Comparison of ENCODE assay signal across 14 cellular contexts in the genomic region with DNA sequence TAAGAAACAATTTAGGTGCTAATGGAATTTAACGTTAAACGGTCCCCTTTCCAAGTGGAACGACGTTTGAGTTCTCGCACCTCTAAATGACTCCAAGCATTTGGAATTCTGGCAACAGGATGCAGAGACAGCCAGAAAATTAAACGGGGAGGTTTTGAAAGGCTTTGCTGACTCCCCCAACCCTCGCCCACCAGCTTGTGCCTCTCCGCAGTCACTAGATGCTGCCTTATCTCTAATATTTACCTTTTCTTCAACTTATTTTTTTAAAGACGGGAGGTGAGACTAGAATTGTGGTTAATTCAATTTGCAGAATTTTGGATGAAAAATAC. TPM values are rescaled to one million over a fixed set of nuclear protein-coding genes. Genes with fewer than 3 reads are reported as not detected.
DNase-seq lines count a peak whose midpoint lies in the region; ATAC-seq and TF ChIP-seq lines count a peak whose summit lies in the region.
"Had no signal": no experiment of that assay in that cellular context is flagged by ENCODE, and none has a peak within 500 bp of the region (broad histone marks: within the 10 kb centered on the region; RNA-seq: fewer than 3 reads in every experiment).

No MANE protein-coding gene starts in this region.

- peak overlapping the region; percentile 42 for H3K4me3 Mint-ChIP-seq in stimulated activated naive CD8-positive, alpha-beta T cell treated with anti-CD3 and anti-CD28 coated beads, Interleukin-15, Interleukin-2, amounts not matched to agents 100 ng/mL and 50 ng/mL, for 24 hours
- H3K4me3 Mint-ChIP-seq in stimulated activated naive CD8-positive, alpha-beta T cell treated with anti-CD3 and anti-CD28 coated beads, Interleukin-15, amount 100 ng/mL, for 72 hours, result no peak overlapping the region
- H3K4me3 Mint-ChIP-seq in WTC11, result peak overlapping the region; percentile 94
- H3K4me3 Mint-ChIP-seq in CD8-positive, alpha-beta T cell, result no peak overlapping the region

- POLR2A ChIA-PET in WTC11 (lab: Charles Lee), result interaction anchor here (7.1 kb wide), 1 partner anchor 13 kb away, joined by 67 read pairs; a partner anchor contains a TSS
- POLR2A ChIA-PET in CD8-positive, alpha-beta T cell (lab: Charles Lee), result interaction anchor here (1.2 to 1.6 kb wide), 2 partner anchors 12 to 15 kb away, joined by 3 to 4 read pairs; no protein-coding TSS in a partner anchor

- TF ChIP-seq POLR2A in GM18505 (IDR thresholded peaks at IDR 0.05; ENCODE audit: borderline replicate concordance, extremely low read depth, insufficient read depth, insufficient read length), result no peak

- no peaks in the 10 kb centered on the region for H3K9me3 Mint-ChIP-seq in stimulated activated naive CD8-positive, alpha-beta T cell treated with anti-CD3 and anti-CD28 coated beads, Interleukin-15, Interleukin-2, amounts not matched to agents 100 ng/mL and 50 ng/mL, for 24 hours
- H3K9me3 Mint-ChIP-seq in stimulated activated naive CD8-positive, alpha-beta T cell treated with anti-CD3 and anti-CD28 coated beads, Interleukin-15, amount 100 ng/mL, for 72 hours, result no peaks in the 10 kb centered on the region
- no peaks in the 10 kb centered on the region for H3K9me3 Mint-ChIP-seq in WTC11
- peaks cover 7% of the 10 kb centered on the region for H3K9me3 Mint-ChIP-seq in CD8-positive, alpha-beta T cell

- no peak overlapping the region for H3K27ac ChIP-seq in CD8-positive, alpha-beta T cell (ENCODE audit: low read depth, low read length)
- H3K27ac ChIP-seq: BLaER1 treated with 17β-estradiol and CSF1 and Interleukin-3, amounts not matched to agents 10 nM and 100 nM; Peyer's patch had no signal

- DNase-seq in stimulated activated naive CD8-positive, alpha-beta T cell treated with anti-CD3 and anti-CD28 coated beads, Interleukin-15, amount 100 ng/mL, for 72 hours, result no peak
- DNase-seq in WTC11 (ENCODE audit: low spot score), result no peak
- DNase-seq in NCI-H1048 (lab: John Stamatoyannopoulos, UW), result no peak
- no peak for DNase-seq in NK-92 (lab: John Stamatoyannopoulos, UW; ENCODE audit: unreplicated experiment)
- DNase-seq in CD8-positive, alpha-beta T cell, result no peak
- DNase-seq: activated CD4-positive, CD25-positive, alpha-beta regulatory T cell treated with anti-CD3 and anti-CD28 coated beads, Interleukin-2, amount 50 U/mL, for 72 hours; occipital lobe; Peyer's patch; stimulated activated CD4-positive, alpha-beta T cell treated with anti-CD3 and anti-CD28 coated beads, Interleukin-1b, Interleukin-23, amount 100 ng/mL, for 48 hours had no signal

- peaks cover 70% of the 10 kb centered on the region for H3K27me3 ChIP-seq in CD8-positive, alpha-beta T cell (ENCODE audit: insufficient read depth, low read length)

- H3K4me1 ChIP-seq in CD8-positive, alpha-beta T cell (ENCODE audit: insufficient read depth, low read length), result peaks cover 16% of the 10 kb centered on the region

- peaks cover 24% of the 10 kb centered on the region for H3K4me1 Mint-ChIP-seq in stimulated activated naive CD8-positive, alpha-beta T cell treated with anti-CD3 and anti-CD28 coated beads, Interleukin-15, Interleukin-2, amounts not matched to agents 100 ng/mL and 50 ng/mL, for 24 hours (ENCODE audit: low read depth)
- peaks cover 59% of the 10 kb centered on the region for H3K4me1 Mint-ChIP-seq in stimulated activated naive CD8-positive, alpha-beta T cell treated with anti-CD3 and anti-CD28 coated beads, Interleukin-15, amount 100 ng/mL, for 72 hours
- H3K4me1 Mint-ChIP-seq in WTC11, result peaks cover 33% of the 10 kb centered on the region
- H3K4me1 Mint-ChIP-seq in CD8-positive, alpha-beta T cell (ENCODE audit: low read depth), result peaks cover 19% of the 10 kb centered on the region

- ATAC-seq in stimulated activated naive CD8-positive, alpha-beta T cell treated with anti-CD3 and anti-CD28 coated beads, Interleukin-15, amount 100 ng/mL, for 72 hours, result no peak
- ATAC-seq in WTC11 (no peak), GM18505 (IDR thresholded peaks at IDR 0.05; ENCODE audit: unreplicated experiment) (no peak)
- ATAC-seq in CD8-positive, alpha-beta T cell, result no peak

- H3K27me3 Mint-ChIP-seq in stimulated activated naive CD8-positive, alpha-beta T cell treated with anti-CD3 and anti-CD28 coated beads, Interleukin-15, Interleukin-2, amounts not matched to agents 100 ng/mL and 50 ng/mL, for 24 hours, result peaks cover 61% of the 10 kb centered on the region
- H3K27me3 Mint-ChIP-seq in stimulated activated naive CD8-positive, alpha-beta T cell treated with anti-CD3 and anti-CD28 coated beads, Interleukin-15, amount 100 ng/mL, for 72 hours, result peaks cover 77% of the 10 kb centered on the region
- peaks cover 26% of the 10 kb centered on the region for H3K27me3 Mint-ChIP-seq in WTC11 (ENCODE audit: low read depth)
- H3K27me3 Mint-ChIP-seq in CD8-positive, alpha-beta T cell (ENCODE audit: low read depth), result peaks cover 57% of the 10 kb centered on the region

- peaks cover 9% of the 10 kb centered on the region for H3K36me3 Mint-ChIP-seq in stimulated activated naive CD8-positive, alpha-beta T cell treated with anti-CD3 and anti-CD28 coated beads, Interleukin-15, Interleukin-2, amounts not matched to agents 100 ng/mL and 50 ng/mL, for 24 hours (ENCODE audit: low read depth)
- H3K36me3 Mint-ChIP-seq in WTC11, result peaks cover 40% of the 10 kb centered on the region
- no peaks in the 10 kb centered on the region for H3K36me3 Mint-ChIP-seq in CD8-positive, alpha-beta T cell

- peak overlapping the region; percentile 75 for H3K27ac Mint-ChIP-seq in stimulated activated naive CD8-positive, alpha-beta T cell treated with anti-CD3 and anti-CD28 coated beads, Interleukin-15, Interleukin-2, amounts not matched to agents 100 ng/mL and 50 ng/mL, for 24 hours
- H3K27ac Mint-ChIP-seq in stimulated activated naive CD8-positive, alpha-beta T cell treated with anti-CD3 and anti-CD28 coated beads, Interleukin-15, amount 100 ng/mL, for 72 hours, result no peak overlapping the region
- peak overlapping the region; percentile 92 for H3K27ac Mint-ChIP-seq in WTC11
- no peak overlapping the region for H3K27ac Mint-ChIP-seq in CD8-positive, alpha-beta T cell

- H3K9me3 ChIP-seq in CD8-positive, alpha-beta T cell (ENCODE audit: low read length), result no peaks in the 10 kb centered on the region

- intact Hi-C loops in CD8-positive, alpha-beta T cell (cut with DNase I, micrococcal nuclease), result loop anchor here (1.0 to 5.0 kb wide), 2 partner anchors 12 to 377 kb away; a partner anchor contains a TSS

- TF ChIP-seq CTCF in WTC11 (IDR thresholded peaks at IDR 0.05), result no peak
- TF ChIP-seq CTCF in CD8-positive, alpha-beta T cell (IDR thresholded peaks at IDR 0.05), result no peak

- CTCF ChIA-PET in WTC11 (lab: Charles Lee), result interaction anchor here (1.2 to 1.6 kb wide), 3 partner anchors 23 to 589 kb away, joined by 3 to 4 read pairs (median 3); no protein-coding TSS in a partner anchor
- CTCF ChIA-PET in CD8-positive, alpha-beta T cell (lab: Charles Lee), result interaction anchor here (0.8 to 1.1 kb wide), 2 partner anchors 10 to 60 kb away, joined by 3 read pairs; no protein-coding TSS in a partner anchor

- H3K4me3 ChIP-seq in iPS-11a (ENCODE audit: low read depth, low read length), result peak overlapping the region; percentile 83
- no peak overlapping the region for H3K4me3 ChIP-seq in CD8-positive, alpha-beta T cell (ENCODE audit: low read depth, low read length)
- H3K4me3 ChIP-seq: Peyer's patch had no signal

- no peaks in the 10 kb centered on the region for H3K36me3 ChIP-seq in CD8-positive, alpha-beta T cell (ENCODE audit: insufficient read depth, low read length)
- H3K36me3 ChIP-seq: BLaER1 treated with 17β-estradiol and CSF1 and Interleukin-3, amounts not matched to agents 10 nM and 100 nM; Peyer's patch had no signal

TF ChIP-seq in WTC11, 78 proteins besides CTCF, POLR2A, EP300 and RAD21:
- TF ChIP-seq SMAD4 (CRISPR knock-in tag; IDR thresholded peaks at IDR 0.05), result no peak
- no peak for TF ChIP-seq FOXK1 (CRISPR knock-in tag; IDR thresholded peaks at IDR 0.05)
- TF ChIP-seq NFE2L1 (CRISPR knock-in tag; IDR thresholded peaks at IDR 0.05), result no peak
- TF ChIP-seq GTF2I (CRISPR knock-in tag; conservative IDR thresholded peaks at IDR 0.05), result no peak
- no peak for TF ChIP-seq FOXP1 (CRISPR knock-in tag; IDR thresholded peaks at IDR 0.05; ENCODE audit: borderline replicate concordance)
- no peak for TF ChIP-seq FOXJ3 (CRISPR knock-in tag; IDR thresholded peaks at IDR 0.05; ENCODE audit: borderline replicate concordance)

RNA-seq across cellular contexts. Expression of a gene that starts 2.5 kb away (rescaled TPM):
- total RNA-seq in WTC11 (2021), result 344 to 379 TPM (median 376 TPM) in 3 replicates
- not detected for total RNA-seq in CD8-positive, alpha-beta T cell
- total RNA-seq: endothelial cell of umbilical vein, Peyer's patch had no signal

RNA-seq across cellular contexts. Expression of a gene that starts 12.5 kb away (rescaled TPM):
- total RNA-seq in WTC11 (2021), result 46.4 to 51.6 TPM (median 51.1 TPM) in 3 replicates
- total RNA-seq in CD8-positive, alpha-beta T cell, result not detected
- total RNA-seq: endothelial cell of umbilical vein, Peyer's patch had no signal

Comparison
In these comparisons a context has a peak if more than half of its experiments do, and no peak if none do; other contexts are left out.
1. H3K27ac Mint-ChIP-seq: peak in stimulated activated naive CD8-positive, alpha-beta T cell treated with anti-CD3 and anti-CD28 coated beads, Interleukin-15, Interleukin-2, amounts not matched to agents 100 ng/mL and 50 ng/mL, for 24 hours (single experiment) and WTC11 (single experiment); none in stimulated activated naive CD8-positive, alpha-beta T cell treated with anti-CD3 and anti-CD28 coated beads, Interleukin-15, amount 100 ng/mL, for 72 hours (0 of 2) and CD8-positive, alpha-beta T cell (single experiment).
2. H3K4me3 Mint-ChIP-seq: peak in stimulated activated naive CD8-positive, alpha-beta T cell treated with anti-CD3 and anti-CD28 coated beads, Interleukin-15, Interleukin-2, amounts not matched to agents 100 ng/mL and 50 ng/mL, for 24 hours (single experiment) and WTC11 (single experiment); none in stimulated activated naive CD8-positive, alpha-beta T cell treated with anti-CD3 and anti-CD28 coated beads, Interleukin-15, amount 100 ng/mL, for 72 hours (0 of 2) and CD8-positive, alpha-beta T cell (single experiment).
3. RNA of a gene that starts 2.5 kb away (total RNA-seq): 344 to 379 TPM in WTC11; not detected in CD8-positive, alpha-beta T cell; every median in the first group is over 100 times any median in the second.
4. RNA of a gene that starts 12.5 kb away (total RNA-seq): 46.4 to 51.6 TPM in WTC11; not detected in CD8-positive, alpha-beta T cell; every median in the first group is over 10 times any median in the second.